In the genomic region with DNA sequence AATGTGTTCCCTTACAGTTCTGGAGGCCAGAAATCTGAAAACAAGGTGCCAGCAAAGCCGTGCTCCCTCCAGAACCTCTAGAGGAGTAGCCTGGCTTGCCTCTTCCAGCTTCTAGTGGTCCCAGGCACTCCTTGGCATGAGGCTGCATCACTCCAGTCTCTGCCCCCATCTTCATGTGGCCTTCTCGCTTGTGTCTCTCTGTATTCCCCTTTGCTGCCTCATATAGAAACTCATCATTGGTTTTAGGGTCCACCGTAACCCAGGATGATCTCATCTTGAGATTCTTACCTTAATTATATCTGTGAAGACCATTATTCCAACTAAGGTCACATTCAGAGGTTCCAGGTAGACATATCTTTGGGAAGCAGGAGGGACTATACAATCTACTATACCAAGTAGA, we compare ENCODE assay signal across 19 cellular contexts.
"Had no signal": no experiment of that assay in that cellular context is flagged by ENCODE, and none has a peak within 500 bp of the region (broad histone marks: within the 10 kb centered on the region; RNA-seq: fewer than 3 reads in every experiment).

No MANE protein-coding gene starts in this region.

- H3K9me3 ChIP-seq: lower lobe of right lung, mucosa of descending colon, right lobe of liver, thoracic aorta, tibial nerve, upper lobe of right lung had no signal

- H2AFZ ChIP-seq: parathyroid adenoma had no signal

- H3K4me1 ChIP-seq: lower lobe of right lung, right lobe of liver, tibial nerve, upper lobe of right lung had no signal

- ATAC-seq: left ventricle myocardium superior; lower lobe of right lung; mucosa of descending colon; natural killer cell treated with Interleukin-12 subunit alpha and Interleukin-12 subunit beta and Interleukin-15 and Interleukin-18, amount 100 ng/mL, for 72 hours; right lobe of liver; stimulated activated naive B cell treated with anti-CD40 and anti-IgM and Interleukin-4, amounts not matched to agents 10 μg/mL and 1 μg/mL and 100 μg/mL, for 72 hours; upper lobe of right lung had no signal

- H3K9ac ChIP-seq: parathyroid adenoma had no signal

- DNase-seq: dorsolateral prefrontal cortex; effector CD4-positive, alpha-beta T cell; left ventricle myocardium superior; lower lobe of right lung; mucosa of descending colon; naive B cell; right lobe of liver; small intestine; stimulated activated CD4-positive, alpha-beta T cell treated with anti-CD3 and anti-CD28 coated beads, Interleukin-15, amount 100 ng/mL, for 24 hours; stimulated activated CD4-positive, alpha-beta T cell treated with anti-CD3 and anti-CD28 coated beads, Interleukin-2, amount 100 ng/mL, for 48 hours; stimulated activated naive B cell treated with anti-CD40 and anti-IgM and Interleukin-4, amounts not matched to agents 10 μg/mL and 1 μg/mL and 100 μg/mL, for 72 hours; upper lobe of right lung had no signal

- H3K4me3 ChIP-seq: dorsolateral prefrontal cortex, lower lobe of right lung, mucosa of descending colon, right lobe of liver, thoracic aorta, tibial nerve, upper lobe of right lung had no signal

- FAIRE-seq: colon, frontal cortex, keratinocyte, small intestine had no signal

- H3K36me3 ChIP-seq: lower lobe of right lung, right lobe of liver, thoracic aorta, tibial nerve, upper lobe of right lung had no signal

- H3K79me2 ChIP-seq: parathyroid adenoma had no signal

- H3K27ac ChIP-seq: dorsolateral prefrontal cortex, lower lobe of right lung, parathyroid adenoma, right lobe of liver, thoracic aorta, tibial nerve, upper lobe of right lung had no signal

- H3K27me3 ChIP-seq: dorsolateral prefrontal cortex, right lobe of liver, tibial nerve, upper lobe of right lung had no signal
